ENCODE assay signal across 22 cellular contexts in the genomic region with DNA sequence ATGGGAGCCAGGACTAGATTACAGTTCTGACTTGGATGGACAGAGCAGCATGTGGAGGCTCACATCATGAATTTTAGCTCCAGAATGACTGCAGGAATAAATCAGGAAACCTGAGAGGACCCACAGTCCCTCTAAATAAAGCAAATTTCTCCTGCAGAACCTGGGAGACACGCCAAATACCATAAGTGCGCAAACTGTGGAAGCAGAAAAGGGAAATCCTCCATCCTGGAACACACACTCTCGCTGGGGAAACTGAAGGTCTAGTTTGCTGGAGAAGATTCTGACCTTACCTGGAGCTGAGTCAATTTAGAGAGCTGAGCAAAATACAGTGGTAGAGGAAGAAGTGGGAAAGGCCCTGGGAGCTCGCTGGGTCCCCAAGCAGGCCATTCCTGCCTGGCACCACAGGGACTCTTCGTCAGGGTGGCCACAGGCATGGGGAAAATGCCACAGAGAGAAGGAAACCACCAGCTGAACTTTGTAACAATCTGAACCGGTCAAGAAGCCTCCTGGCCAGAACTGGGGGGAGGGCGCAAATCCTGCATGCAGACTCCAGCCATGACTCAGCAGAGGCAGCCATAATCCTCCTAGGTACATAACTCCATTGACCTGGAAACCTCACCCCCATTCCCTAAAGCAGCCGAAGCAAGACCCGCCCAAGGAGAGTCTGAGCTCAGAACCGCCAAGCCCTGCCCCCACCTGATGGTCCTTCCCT.
"Had no signal": no experiment of that assay in that cellular context is flagged by ENCODE, and none has a peak within 500 bp of the region (broad histone marks: within the 10 kb centered on the region; RNA-seq: fewer than 3 reads in every experiment).

No MANE protein-coding gene starts in this region.

- H3K27me3 ChIP-seq: breast epithelium, suprapubic skin had no signal

- H3K4me3 Mint-ChIP-seq: activated B cell treated with CpG ODN at 0.5 μM for 24 hours; activated CD4-positive, alpha-beta T cell treated with anti-CD3 and anti-CD28 coated beads, Interleukin-2, amount 10 ng/mL, durations not matched to agents 24 days and 14 days; activated CD8-positive, alpha-beta T cell treated with anti-CD3 and anti-CD28 coated beads, Interleukin-2, amount 10 ng/mL, durations not matched to agents 7 days and 5 days; activated naive CD8-positive, alpha-beta T cell treated with anti-CD3 and anti-CD28 coated beads, Interleukin-2, amount 50 U/mL, for 24 hours; activated T-helper 1 cell treated with anti-CD3 and anti-CD28 coated beads, Interleukin-12 subunit alpha, Interleukin-12 subunit beta, Interleukin-2, Interleukin-4 antibody, amounts not matched to agents 30 ng/mL and 10 ng/mL and 1 ng/mL, durations not matched to agents 14 hours and 24 hours and 36 hours; dendritic cell treated with granulocyte-macrophage colony-stimulating factor and Interleukin-4, amounts not matched to agents 40 ng/mL and 50 ng/mL, for 4 days; memory B cell; natural killer cell; stimulated activated naive CD8-positive, alpha-beta T cell treated with anti-CD3 and anti-CD28 coated beads, Interleukin-15, Interleukin-2, amounts not matched to agents 100 ng/mL and 50 ng/mL, for 24 hours; type B pancreatic cell had no signal

- H3K4me2 ChIP-seq: smooth muscle cell had no signal

- H3K36me3 Mint-ChIP-seq: memory B cell had no signal

- H3K4me1 Mint-ChIP-seq: activated B cell treated with CpG ODN at 0.5 μM for 24 hours; activated CD4-positive, alpha-beta T cell treated with anti-CD3 and anti-CD28 coated beads, Interleukin-2, amount 10 ng/mL, durations not matched to agents 24 days and 14 days; activated naive CD8-positive, alpha-beta T cell treated with anti-CD3 and anti-CD28 coated beads, Interleukin-2, amount 50 U/mL, for 24 hours; memory B cell; natural killer cell had no signal

- ATAC-seq: activated CD8-positive, alpha-beta T cell treated with anti-CD3 and anti-CD28 coated beads, Interleukin-2, amount 10 ng/mL, durations not matched to agents 7 days and 5 days; activated naive CD8-positive, alpha-beta T cell treated with anti-CD3 and anti-CD28 coated beads, Interleukin-2, amount 50 U/mL, for 24 hours; left ventricle myocardium superior; natural killer cell; right cardiac atrium had no signal

- H3K4me3 ChIP-seq: breast epithelium, smooth muscle cell, suprapubic skin had no signal

- H3K36me3 ChIP-seq: breast epithelium, suprapubic skin had no signal

- H3K27me3 Mint-ChIP-seq: activated B cell treated with CpG ODN at 0.5 μM for 24 hours; activated CD4-positive, alpha-beta T cell treated with anti-CD3 and anti-CD28 coated beads, Interleukin-2, amount 10 ng/mL, durations not matched to agents 24 days and 14 days; activated naive CD8-positive, alpha-beta T cell treated with anti-CD3 and anti-CD28 coated beads, Interleukin-2, amount 50 U/mL, for 24 hours; dendritic cell treated with granulocyte-macrophage colony-stimulating factor and Interleukin-4, amounts not matched to agents 40 ng/mL and 50 ng/mL, for 4 days; memory B cell; stimulated activated naive CD8-positive, alpha-beta T cell treated with anti-CD3 and anti-CD28 coated beads, Interleukin-15, Interleukin-2, amounts not matched to agents 100 ng/mL and 50 ng/mL, for 24 hours; type B pancreatic cell had no signal

- H3K27ac Mint-ChIP-seq: activated B cell treated with CpG ODN at 0.5 μM for 24 hours; activated CD4-positive, alpha-beta T cell treated with anti-CD3 and anti-CD28 coated beads, Interleukin-2, amount 10 ng/mL, durations not matched to agents 24 days and 14 days; activated CD8-positive, alpha-beta T cell treated with anti-CD3 and anti-CD28 coated beads, Interleukin-2, amount 10 ng/mL, durations not matched to agents 7 days and 5 days; activated naive CD8-positive, alpha-beta T cell treated with anti-CD3 and anti-CD28 coated beads, Interleukin-2, amount 50 U/mL, for 24 hours; activated T-helper 1 cell treated with anti-CD3 and anti-CD28 coated beads, Interleukin-12 subunit alpha, Interleukin-12 subunit beta, Interleukin-2, Interleukin-4 antibody, amounts not matched to agents 30 ng/mL and 10 ng/mL and 1 ng/mL, durations not matched to agents 14 hours and 24 hours and 36 hours; dendritic cell treated with granulocyte-macrophage colony-stimulating factor and Interleukin-4, amounts not matched to agents 40 ng/mL and 50 ng/mL, for 4 days; memory B cell; natural killer cell; stimulated activated naive CD8-positive, alpha-beta T cell treated with anti-CD3 and anti-CD28 coated beads, Interleukin-15, Interleukin-2, amounts not matched to agents 100 ng/mL and 50 ng/mL, for 24 hours; type B pancreatic cell had no signal

- H3K9me3 Mint-ChIP-seq: activated CD4-positive, alpha-beta T cell treated with anti-CD3 and anti-CD28 coated beads, Interleukin-2, amount 10 ng/mL, durations not matched to agents 24 days and 14 days had no signal

- H3K4me1 ChIP-seq: breast epithelium, suprapubic skin had no signal

- DNase-seq: activated B cell treated with CpG ODN at 0.5 μM for 24 hours; activated CD4-positive, alpha-beta T cell treated with anti-CD3 and anti-CD28 coated beads, Interleukin-2, amount 10 ng/mL, durations not matched to agents 24 days and 14 days; activated CD8-positive, alpha-beta T cell treated with anti-CD3 and anti-CD28 coated beads, Interleukin-2, amount 10 ng/mL, durations not matched to agents 7 days and 5 days; activated naive CD4-positive, alpha-beta T cell treated with Interleukin-2 at 50 U/mL for 16 hours; activated naive CD8-positive, alpha-beta T cell treated with anti-CD3 and anti-CD28 coated beads, Interleukin-2, amount 50 U/mL, for 24 hours; aorta; cerebellar nuclear complex; effector memory CD4-positive, alpha-beta T cell; left ventricle myocardium superior; natural killer cell; posterior cingulate gyrus; right cardiac atrium; T-helper 2 cell had no signal

- H3K27ac ChIP-seq: breast epithelium, epithelial cell of prostate, suprapubic skin had no signal
